1 cellular context compared by ENCODE assay signal in the genomic region with DNA sequence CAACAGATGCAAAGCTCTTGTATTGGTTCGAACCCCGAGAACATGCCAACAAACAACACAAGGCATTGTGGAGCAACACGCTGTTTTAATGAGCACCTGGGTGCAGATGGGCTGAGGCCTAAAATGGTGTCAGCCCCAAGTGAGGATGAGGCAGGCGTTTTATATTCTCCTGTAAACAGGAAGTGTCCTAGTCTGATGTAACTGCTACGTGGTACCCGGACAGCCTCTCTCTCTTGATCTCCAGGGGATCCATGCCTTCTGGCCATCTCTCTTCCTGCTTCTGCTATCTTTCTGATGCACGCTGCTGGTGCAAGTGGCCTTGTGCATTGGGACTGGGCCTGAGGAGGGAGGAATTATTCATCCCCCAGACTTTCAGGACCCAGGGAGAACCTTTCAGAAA.
A peak's percentile ranks its signal among the peaks of the same experiment; 100 is the strongest.
TF ChIP-seq lines count a peak whose summit lies in the region.

No MANE protein-coding gene starts in this region.

TF ChIP-seq in K562, 482 proteins besides CTCF, POLR2A, EP300 and RAD21 (continues in another document):
- TF ChIP-seq, protein P1, sequence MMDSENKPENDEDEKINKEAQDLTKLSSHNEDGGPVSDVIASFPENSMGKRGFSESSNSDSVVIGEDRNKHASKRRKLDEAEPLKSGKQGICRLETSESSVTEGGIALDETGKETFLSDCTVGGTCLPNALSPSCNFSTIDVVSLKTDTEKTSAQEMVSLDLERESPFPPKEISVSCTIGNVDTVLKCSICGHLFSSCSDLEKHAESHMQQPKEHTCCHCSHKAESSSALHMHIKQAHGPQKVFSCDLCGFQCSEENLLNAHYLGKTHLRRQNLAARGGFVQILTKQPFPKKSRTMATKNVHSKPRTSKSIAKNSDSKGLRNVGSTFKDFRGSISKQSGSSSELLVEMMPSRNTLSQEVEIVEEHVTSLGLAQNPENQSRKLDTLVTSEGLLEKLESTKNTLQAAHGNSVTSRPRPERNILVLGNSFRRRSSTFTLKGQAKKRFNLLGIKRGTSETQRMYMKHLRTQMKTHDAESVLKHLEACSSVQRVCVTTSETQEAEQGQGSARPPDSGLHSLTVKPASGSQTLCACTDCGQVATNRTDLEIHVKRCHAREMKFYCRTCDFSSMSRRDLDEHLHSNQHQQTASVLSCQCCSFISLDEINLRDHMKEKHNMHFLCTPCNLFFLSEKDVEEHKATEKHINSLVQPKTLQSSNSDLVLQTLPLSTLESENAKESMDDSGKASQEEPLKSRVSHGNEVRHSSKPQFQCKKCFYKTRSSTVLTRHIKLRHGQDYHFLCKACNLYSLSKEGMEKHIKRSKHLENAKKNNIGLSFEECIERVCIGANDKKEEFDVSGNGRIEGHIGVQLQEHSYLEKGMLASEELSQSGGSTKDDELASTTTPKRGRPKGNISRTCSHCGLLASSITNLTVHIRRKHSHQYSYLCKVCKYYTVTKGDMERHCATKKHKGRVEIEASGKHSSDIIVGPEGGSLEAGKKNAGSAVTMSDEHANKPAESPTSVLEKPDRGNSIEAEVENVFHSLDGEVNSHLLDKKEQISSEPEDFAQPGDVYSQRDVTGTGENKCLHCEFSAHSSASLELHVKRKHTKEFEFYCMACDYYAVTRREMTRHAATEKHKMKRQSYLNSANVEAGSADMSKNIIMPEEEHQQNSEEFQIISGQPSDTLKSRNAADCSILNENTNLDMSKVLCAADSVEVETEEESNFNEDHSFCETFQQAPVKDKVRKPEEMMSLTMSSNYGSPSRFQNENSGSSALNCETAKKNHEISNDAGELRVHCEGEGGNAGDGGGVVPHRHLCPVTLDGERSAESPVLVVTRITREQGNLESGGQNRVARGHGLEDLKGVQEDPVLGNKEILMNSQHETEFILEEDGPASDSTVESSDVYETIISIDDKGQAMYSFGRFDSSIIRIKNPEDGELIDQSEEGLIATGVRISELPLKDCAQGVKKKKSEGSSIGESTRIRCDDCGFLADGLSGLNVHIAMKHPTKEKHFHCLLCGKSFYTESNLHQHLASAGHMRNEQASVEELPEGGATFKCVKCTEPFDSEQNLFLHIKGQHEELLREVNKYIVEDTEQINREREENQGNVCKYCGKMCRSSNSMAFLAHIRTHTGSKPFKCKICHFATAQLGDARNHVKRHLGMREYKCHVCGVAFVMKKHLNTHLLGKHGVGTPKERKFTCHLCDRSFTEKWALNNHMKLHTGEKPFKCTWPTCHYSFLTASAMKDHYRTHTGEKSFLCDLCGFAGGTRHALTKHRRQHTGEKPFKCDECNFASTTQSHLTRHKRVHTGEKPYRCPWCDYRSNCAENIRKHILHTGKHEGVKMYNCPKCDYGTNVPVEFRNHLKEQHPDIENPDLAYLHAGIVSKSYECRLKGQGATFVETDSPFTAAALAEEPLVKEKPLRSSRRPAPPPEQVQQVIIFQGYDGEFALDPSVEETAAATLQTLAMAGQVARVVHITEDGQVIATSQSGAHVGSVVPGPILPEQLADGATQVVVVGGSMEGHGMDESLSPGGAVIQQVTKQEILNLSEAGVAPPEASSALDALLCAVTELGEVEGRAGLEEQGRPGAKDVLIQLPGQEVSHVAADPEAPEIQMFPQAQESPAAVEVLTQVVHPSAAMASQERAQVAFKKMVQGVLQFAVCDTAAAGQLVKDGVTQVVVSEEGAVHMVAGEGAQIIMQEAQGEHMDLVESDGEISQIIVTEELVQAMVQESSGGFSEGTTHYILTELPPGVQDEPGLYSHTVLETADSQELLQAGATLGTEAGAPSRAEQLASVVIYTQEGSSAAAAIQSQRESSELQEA (IDR thresholded peaks at IDR 0.05; ENCODE audit: low read depth): no peak
- TF ChIP-seq ZBTB17 (CRISPR knock-in tag; IDR thresholded peaks at IDR 0.05) (no peak), FOXA3 (CRISPR knock-in tag; conservative IDR thresholded peaks at IDR 0.05 in 1 of 2, IDR thresholded peaks at IDR 0.05 in 1 of 2) (no peak), SPI1 (IDR thresholded peaks at IDR 0.05; ENCODE audit: borderline replicate concordance, low read depth, low read length) (peak; percentile 35; the same call in 1 of the 2 replicates), NELFE (IDR thresholded peaks at IDR 0.05; ENCODE audit: insufficient read depth, insufficient read length) (no peak), CTBP1 (IDR thresholded peaks at IDR 0.05; ENCODE audit: borderline replicate concordance) (peak; percentile 73), HDAC8 (tag; IDR thresholded peaks at IDR 0.05) (no peak), ZNF764 (CRISPR knock-in tag; IDR thresholded peaks at IDR 0.05; ENCODE audit: low read depth) (no peak), CREB1 (IDR thresholded peaks at IDR 0.05) (no peak), CREB1 (CRISPR knock-in tag; IDR thresholded peaks at IDR 0.05) (no peak), TSC22D4 (tag; IDR thresholded peaks at IDR 0.05) (no peak), ELF1 (tag; IDR thresholded peaks at IDR 0.05) (no peak), TEAD1 (CRISPR knock-in tag; IDR thresholded peaks at IDR 0.05) (no peak), TCF3 (CRISPR knock-in tag; IDR thresholded peaks at IDR 0.05) (peak; percentile 33; the same call in 1 of the 2 replicates), ZNF133 (CRISPR knock-in tag; IDR thresholded peaks at IDR 0.05) (no peak), FOXK2 (conservative IDR thresholded peaks at IDR 0.05 in 1 of 2, IDR thresholded peaks at IDR 0.05 in 1 of 2; ENCODE audit: low read depth in 2 of 2) (0 out of 4 replicates have a peak, but pooled peaks have one; percentile 37 to 55), ZFX (CRISPR knock-in tag; IDR thresholded peaks at IDR 0.05) (no peak), OTX1 (CRISPR knock-in tag; IDR thresholded peaks at IDR 0.05) (no peak), SMAD4 (CRISPR knock-in tag; conservative IDR thresholded peaks at IDR 0.05) (0 out of 2 replicates have a peak, but pooled peaks have one; percentile 35), XRCC3 (IDR thresholded peaks at IDR 0.05) (no peak), RAD51 (IDR thresholded peaks at IDR 0.05; ENCODE audit: borderline replicate concordance, low read depth) (no peak), TAF1 (IDR thresholded peaks at IDR 0.05; ENCODE audit: control insufficient read depth, extremely low read depth, insufficient read depth, low read length, severe bottlenecking) (no peak), KAT7 (CRISPR knock-in tag; IDR thresholded peaks at IDR 0.05; ENCODE audit: borderline replicate concordance) (no peak), ZFP1 (CRISPR knock-in tag; IDR thresholded peaks at IDR 0.05) (no peak), POLR2G (IDR thresholded peaks at IDR 0.05; ENCODE audit: low read depth, low read length) (no peak), RBFOX2 (IDR thresholded peaks at IDR 0.05; ENCODE audit: low read depth, low read length) (no peak), RCOR1 (IDR thresholded peaks at IDR 0.05; ENCODE audit: borderline replicate concordance in 1 of 2, low read depth in 2 of 2, low read length in 2 of 2) (peak in 1 of 2 experiments; percentile 32; a peak in 1 of 4 replicates), MBD2 (IDR thresholded peaks at IDR 0.05; ENCODE audit: borderline replicate concordance, low read depth) (no peak)
- TF ChIP-seq, protein P2, sequence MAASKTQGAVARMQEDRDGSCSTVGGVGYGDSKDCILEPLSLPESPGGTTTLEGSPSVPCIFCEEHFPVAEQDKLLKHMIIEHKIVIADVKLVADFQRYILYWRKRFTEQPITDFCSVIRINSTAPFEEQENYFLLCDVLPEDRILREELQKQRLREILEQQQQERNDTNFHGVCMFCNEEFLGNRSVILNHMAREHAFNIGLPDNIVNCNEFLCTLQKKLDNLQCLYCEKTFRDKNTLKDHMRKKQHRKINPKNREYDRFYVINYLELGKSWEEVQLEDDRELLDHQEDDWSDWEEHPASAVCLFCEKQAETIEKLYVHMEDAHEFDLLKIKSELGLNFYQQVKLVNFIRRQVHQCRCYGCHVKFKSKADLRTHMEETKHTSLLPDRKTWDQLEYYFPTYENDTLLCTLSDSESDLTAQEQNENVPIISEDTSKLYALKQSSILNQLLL (CRISPR knock-in tag; IDR thresholded peaks at IDR 0.05; ENCODE audit: borderline replicate concordance): no peak
- TF ChIP-seq, protein P3, sequence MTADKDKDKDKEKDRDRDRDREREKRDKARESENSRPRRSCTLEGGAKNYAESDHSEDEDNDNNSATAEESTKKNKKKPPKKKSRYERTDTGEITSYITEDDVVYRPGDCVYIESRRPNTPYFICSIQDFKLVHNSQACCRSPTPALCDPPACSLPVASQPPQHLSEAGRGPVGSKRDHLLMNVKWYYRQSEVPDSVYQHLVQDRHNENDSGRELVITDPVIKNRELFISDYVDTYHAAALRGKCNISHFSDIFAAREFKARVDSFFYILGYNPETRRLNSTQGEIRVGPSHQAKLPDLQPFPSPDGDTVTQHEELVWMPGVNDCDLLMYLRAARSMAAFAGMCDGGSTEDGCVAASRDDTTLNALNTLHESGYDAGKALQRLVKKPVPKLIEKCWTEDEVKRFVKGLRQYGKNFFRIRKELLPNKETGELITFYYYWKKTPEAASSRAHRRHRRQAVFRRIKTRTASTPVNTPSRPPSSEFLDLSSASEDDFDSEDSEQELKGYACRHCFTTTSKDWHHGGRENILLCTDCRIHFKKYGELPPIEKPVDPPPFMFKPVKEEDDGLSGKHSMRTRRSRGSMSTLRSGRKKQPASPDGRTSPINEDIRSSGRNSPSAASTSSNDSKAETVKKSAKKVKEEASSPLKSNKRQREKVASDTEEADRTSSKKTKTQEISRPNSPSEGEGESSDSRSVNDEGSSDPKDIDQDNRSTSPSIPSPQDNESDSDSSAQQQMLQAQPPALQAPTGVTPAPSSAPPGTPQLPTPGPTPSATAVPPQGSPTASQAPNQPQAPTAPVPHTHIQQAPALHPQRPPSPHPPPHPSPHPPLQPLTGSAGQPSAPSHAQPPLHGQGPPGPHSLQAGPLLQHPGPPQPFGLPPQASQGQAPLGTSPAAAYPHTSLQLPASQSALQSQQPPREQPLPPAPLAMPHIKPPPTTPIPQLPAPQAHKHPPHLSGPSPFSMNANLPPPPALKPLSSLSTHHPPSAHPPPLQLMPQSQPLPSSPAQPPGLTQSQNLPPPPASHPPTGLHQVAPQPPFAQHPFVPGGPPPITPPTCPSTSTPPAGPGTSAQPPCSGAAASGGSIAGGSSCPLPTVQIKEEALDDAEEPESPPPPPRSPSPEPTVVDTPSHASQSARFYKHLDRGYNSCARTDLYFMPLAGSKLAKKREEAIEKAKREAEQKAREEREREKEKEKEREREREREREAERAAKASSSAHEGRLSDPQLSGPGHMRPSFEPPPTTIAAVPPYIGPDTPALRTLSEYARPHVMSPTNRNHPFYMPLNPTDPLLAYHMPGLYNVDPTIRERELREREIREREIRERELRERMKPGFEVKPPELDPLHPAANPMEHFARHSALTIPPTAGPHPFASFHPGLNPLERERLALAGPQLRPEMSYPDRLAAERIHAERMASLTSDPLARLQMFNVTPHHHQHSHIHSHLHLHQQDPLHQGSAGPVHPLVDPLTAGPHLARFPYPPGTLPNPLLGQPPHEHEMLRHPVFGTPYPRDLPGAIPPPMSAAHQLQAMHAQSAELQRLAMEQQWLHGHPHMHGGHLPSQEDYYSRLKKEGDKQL (CRISPR knock-in tag; IDR thresholded peaks at IDR 0.05; ENCODE audit: borderline replicate concordance): no peak
- TF ChIP-seq, protein P4, sequence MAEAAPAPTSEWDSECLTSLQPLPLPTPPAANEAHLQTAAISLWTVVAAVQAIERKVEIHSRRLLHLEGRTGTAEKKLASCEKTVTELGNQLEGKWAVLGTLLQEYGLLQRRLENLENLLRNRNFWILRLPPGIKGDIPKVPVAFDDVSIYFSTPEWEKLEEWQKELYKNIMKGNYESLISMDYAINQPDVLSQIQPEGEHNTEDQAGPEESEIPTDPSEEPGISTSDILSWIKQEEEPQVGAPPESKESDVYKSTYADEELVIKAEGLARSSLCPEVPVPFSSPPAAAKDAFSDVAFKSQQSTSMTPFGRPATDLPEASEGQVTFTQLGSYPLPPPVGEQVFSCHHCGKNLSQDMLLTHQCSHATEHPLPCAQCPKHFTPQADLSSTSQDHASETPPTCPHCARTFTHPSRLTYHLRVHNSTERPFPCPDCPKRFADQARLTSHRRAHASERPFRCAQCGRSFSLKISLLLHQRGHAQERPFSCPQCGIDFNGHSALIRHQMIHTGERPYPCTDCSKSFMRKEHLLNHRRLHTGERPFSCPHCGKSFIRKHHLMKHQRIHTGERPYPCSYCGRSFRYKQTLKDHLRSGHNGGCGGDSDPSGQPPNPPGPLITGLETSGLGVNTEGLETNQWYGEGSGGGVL (CRISPR knock-in tag; IDR thresholded peaks at IDR 0.05): no peak
- TF ChIP-seq, protein P5, sequence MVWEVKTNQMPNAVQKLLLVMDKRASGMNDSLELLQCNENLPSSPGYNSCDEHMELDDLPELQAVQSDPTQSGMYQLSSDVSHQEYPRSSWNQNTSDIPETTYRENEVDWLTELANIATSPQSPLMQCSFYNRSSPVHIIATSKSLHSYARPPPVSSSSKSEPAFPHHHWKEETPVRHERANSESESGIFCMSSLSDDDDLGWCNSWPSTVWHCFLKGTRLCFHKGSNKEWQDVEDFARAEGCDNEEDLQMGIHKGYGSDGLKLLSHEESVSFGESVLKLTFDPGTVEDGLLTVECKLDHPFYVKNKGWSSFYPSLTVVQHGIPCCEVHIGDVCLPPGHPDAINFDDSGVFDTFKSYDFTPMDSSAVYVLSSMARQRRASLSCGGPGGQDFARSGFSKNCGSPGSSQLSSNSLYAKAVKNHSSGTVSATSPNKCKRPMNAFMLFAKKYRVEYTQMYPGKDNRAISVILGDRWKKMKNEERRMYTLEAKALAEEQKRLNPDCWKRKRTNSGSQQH (CRISPR knock-in tag; IDR thresholded peaks at IDR 0.05): no peak
- TF ChIP-seq, protein P6, sequence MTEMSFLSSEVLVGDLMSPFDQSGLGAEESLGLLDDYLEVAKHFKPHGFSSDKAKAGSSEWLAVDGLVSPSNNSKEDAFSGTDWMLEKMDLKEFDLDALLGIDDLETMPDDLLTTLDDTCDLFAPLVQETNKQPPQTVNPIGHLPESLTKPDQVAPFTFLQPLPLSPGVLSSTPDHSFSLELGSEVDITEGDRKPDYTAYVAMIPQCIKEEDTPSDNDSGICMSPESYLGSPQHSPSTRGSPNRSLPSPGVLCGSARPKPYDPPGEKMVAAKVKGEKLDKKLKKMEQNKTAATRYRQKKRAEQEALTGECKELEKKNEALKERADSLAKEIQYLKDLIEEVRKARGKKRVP (CRISPR knock-in tag; IDR thresholded peaks at IDR 0.05): peak; percentile 57; the same call in 1 of the 2 replicates
- TF ChIP-seq, protein P7, sequence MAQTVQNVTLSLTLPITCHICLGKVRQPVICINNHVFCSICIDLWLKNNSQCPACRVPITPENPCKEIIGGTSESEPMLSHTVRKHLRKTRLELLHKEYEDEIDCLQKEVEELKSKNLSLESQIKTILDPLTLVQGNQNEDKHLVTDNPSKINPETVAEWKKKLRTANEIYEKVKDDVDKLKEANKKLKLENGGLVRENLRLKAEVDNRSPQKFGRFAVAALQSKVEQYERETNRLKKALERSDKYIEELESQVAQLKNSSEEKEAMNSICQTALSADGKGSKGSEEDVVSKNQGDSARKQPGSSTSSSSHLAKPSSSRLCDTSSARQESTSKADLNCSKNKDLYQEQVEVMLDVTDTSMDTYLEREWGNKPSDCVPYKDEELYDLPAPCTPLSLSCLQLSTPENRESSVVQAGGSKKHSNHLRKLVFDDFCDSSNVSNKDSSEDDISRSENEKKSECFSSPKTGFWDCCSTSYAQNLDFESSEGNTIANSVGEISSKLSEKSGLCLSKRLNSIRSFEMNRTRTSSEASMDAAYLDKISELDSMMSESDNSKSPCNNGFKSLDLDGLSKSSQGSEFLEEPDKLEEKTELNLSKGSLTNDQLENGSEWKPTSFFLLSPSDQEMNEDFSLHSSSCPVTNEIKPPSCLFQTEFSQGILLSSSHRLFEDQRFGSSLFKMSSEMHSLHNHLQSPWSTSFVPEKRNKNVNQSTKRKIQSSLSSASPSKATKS (CRISPR knock-in tag; IDR thresholded peaks at IDR 0.05): no peak
- TF ChIP-seq, protein P8, sequence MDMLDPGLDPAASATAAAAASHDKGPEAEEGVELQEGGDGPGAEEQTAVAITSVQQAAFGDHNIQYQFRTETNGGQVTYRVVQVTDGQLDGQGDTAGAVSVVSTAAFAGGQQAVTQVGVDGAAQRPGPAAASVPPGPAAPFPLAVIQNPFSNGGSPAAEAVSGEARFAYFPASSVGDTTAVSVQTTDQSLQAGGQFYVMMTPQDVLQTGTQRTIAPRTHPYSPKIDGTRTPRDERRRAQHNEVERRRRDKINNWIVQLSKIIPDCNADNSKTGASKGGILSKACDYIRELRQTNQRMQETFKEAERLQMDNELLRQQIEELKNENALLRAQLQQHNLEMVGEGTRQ (CRISPR knock-in tag; IDR thresholded peaks at IDR 0.05): no peak
